16 cellular contexts compared by ENCODE assay signal in genomic region chr7:151680810-151681209, GRCh38.
DNase-seq lines count a peak whose midpoint lies in the region; ATAC-seq and TF ChIP-seq lines count a peak whose summit lies in the region.
"Had no signal": no experiment of that assay in that cellular context is flagged by ENCODE, and none has a peak within 500 bp of the region (broad histone marks: within the 10 kb centered on the region; RNA-seq: fewer than 3 reads in every experiment).

No MANE protein-coding gene starts in this region.

- TF ChIP-seq CTCF in esophagus squamous epithelium (IDR thresholded peaks at IDR 0.05) (no peak), ovary (IDR thresholded peaks at IDR 0.05) (no peak)

- no peaks in the 10 kb centered on the region for H3K27me3 ChIP-seq in esophagus squamous epithelium
- no peaks in the 10 kb centered on the region for H3K27me3 ChIP-seq in ovary
- no peaks in the 10 kb centered on the region for H3K27me3 ChIP-seq in aorta (ENCODE audit: control insufficient read depth in 1 of 2, insufficient read depth in 2 of 2, low read length in 1 of 2)

- TF ChIP-seq EP300 in ovary (IDR thresholded peaks at IDR 0.05) = no peak

- H3K4me1 ChIP-seq in esophagus squamous epithelium (peaks cover 27 to 71% (median 40%) of the 10 kb centered on the region in 3 donors), ovary (ENCODE audit: insufficient read depth) (peaks cover 2% of the 10 kb centered on the region), aorta (ENCODE audit: control insufficient read depth in 1 of 2, insufficient read depth in 2 of 2, low read length in 2 of 2) (no peaks in the 10 kb centered on the region)

- intact Hi-C loops in left ventricle myocardium superior (cut with micrococcal nuclease) (no loop called here), Right ventricle myocardium superior (cut with DNase I) (no loop called here), esophagus squamous epithelium (cut with DNase I) (no loop called here), ovary (cut with DNase I) (no loop called here), aorta (cut with DNase I) (no loop called here)

- H3K9me3 ChIP-seq in esophagus squamous epithelium (no peaks in the 10 kb centered on the region), ovary (no peaks in the 10 kb centered on the region), aorta (ENCODE audit: control insufficient read depth, low read length) (no peaks in the 10 kb centered on the region)

- peak; percentile 11 for ATAC-seq in left ventricle myocardium superior
- ATAC-seq in Right ventricle myocardium superior (ENCODE audit: poor library complexity) = no peak
- ATAC-seq in aorta (ENCODE audit: low FRiP score) = peak; percentile 54
- no peak for ATAC-seq in HG02981 (IDR thresholded peaks at IDR 0.05; ENCODE audit: unreplicated experiment)
- ATAC-seq: left lobe of liver; stimulated activated naive CD8-positive, alpha-beta T cell treated with anti-CD3 and anti-CD28 coated beads, Interleukin-15, Interleukin-2, amounts not matched to agents 100 U/mL and 50 U/mL, for 24 hours had no signal

- DNase-seq in left ventricle myocardium superior (no peak), Right ventricle myocardium superior (no peak), esophagus squamous epithelium (lab: John Stamatoyannopoulos, UW) (no peak), ovary (peak in 3 of 5 donors; percentile 55 to 70 (median 63)), aorta (peak in 1 of 2 donors; percentile 75), NCI-H82 (lab: John Stamatoyannopoulos, UW) (no peak), SIG-M5 (lab: John Stamatoyannopoulos, UW) (no peak)
- DNase-seq: ACHN; activated T-cell treated with anti-CD3 and anti-CD28 coated beads for 4 hours; NCI-H524; SHP77 treated with DMSO at 0.1 percent for 48 hours; stimulated activated CD4-positive, alpha-beta T cell treated with anti-CD3 and anti-CD28 coated beads, Interleukin-2, amount 100 ng/mL, for 48 hours; stimulated activated naive CD8-positive, alpha-beta T cell treated with anti-CD3 and anti-CD28 coated beads, Interleukin-15, Interleukin-2, amounts not matched to agents 100 U/mL and 50 U/mL, for 24 hours; WERI-Rb-1 had no signal

- WGBS in esophagus squamous epithelium, 2 donors = 64 to 79% methylated on average over 6 of the region's 7 CpGs
- WGBS in ovary, 3 donors = 41 to 68% (median 51%) methylated on average over 7 of the region's 7 CpGs
- WGBS in aorta, 2 donors = 87 to 89% methylated on average over 7 of the region's 7 CpGs

- H3K4me3 ChIP-seq in esophagus squamous epithelium (peak overlapping the region in 1 of 4 donors; percentile 28), ovary (no peak overlapping the region), aorta (ENCODE audit: low read length in 2 of 2) (no peak overlapping the region)

- H3K27ac ChIP-seq in esophagus squamous epithelium (peak overlapping the region; percentile 53 to 95 (median 86)), ovary (no peak overlapping the region), aorta (ENCODE audit: low read depth in 1 of 2, low read length in 2 of 2) (no peak overlapping the region)
- H3K27ac ChIP-seq: WERI-Rb-1 had no signal

- no peak for TF ChIP-seq POLR2A in esophagus squamous epithelium (IDR thresholded peaks at IDR 0.05)
- no peak for TF ChIP-seq POLR2A in ovary (IDR thresholded peaks at IDR 0.05)

- no peaks in the 10 kb centered on the region for H3K36me3 ChIP-seq in esophagus squamous epithelium
- no peaks in the 10 kb centered on the region for H3K36me3 ChIP-seq in ovary
- no peaks in the 10 kb centered on the region for H3K36me3 ChIP-seq in aorta (ENCODE audit: control insufficient read depth in 1 of 2, insufficient read depth in 2 of 2, low read length in 1 of 2)
- H3K36me3 ChIP-seq: WERI-Rb-1 had no signal

Comparison
In these comparisons a context has a peak if more than half of its experiments do, and no peak if none do; other contexts are left out.
1. ATAC-seq: peak in left ventricle myocardium superior (single experiment) and aorta (single experiment); none in Right ventricle myocardium superior (single experiment) and HG02981 (single experiment).
2. DNase-seq: peak in ovary (3 of 5); none in left ventricle myocardium superior (single experiment), Right ventricle myocardium superior (single experiment), esophagus squamous epithelium (single experiment), NCI-H82 (single experiment) and SIG-M5 (single experiment).
3. H3K27ac ChIP-seq: peak in esophagus squamous epithelium (4 of 4); none in ovary (0 of 2) and aorta (0 of 2).